ENCODE assay signal across 2 cellular contexts in the genomic region with DNA sequence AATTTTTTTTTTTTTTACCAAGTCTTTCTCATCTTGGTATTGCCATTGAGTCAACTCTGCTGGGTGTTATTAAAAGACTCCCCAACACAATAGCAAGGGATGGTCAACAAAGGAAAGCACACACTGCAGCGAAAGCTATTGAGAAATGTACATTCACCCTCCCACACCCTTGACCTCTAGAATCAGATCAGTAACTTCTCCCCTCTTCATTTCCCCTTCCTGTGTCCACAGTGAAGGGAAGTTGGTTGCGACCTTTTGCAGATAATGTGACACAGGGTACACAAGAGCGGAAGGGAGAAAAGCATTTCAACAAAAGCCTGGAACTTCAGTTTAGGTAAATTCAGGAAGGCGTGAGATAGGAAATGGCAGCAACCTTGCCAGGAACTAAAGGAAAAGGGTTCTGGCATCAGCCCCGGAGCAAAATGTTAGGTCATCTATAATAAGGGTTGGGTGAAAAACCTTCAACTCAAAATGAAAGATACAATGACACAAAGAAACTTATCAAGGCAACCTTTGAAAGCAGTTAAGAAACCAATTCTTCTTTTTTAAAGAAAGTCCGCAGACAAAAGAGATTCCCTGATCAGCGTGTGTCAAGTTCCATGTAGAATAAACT.
TF ChIP-seq lines count a peak whose summit lies in the region.

No MANE protein-coding gene starts in this region.

TF ChIP-seq in liver, 16 proteins besides CTCF, POLR2A, EP300 and RAD21 (continued from another document):
- TF ChIP-seq ZBTB33 (IDR thresholded peaks at IDR 0.05) (no peak), MAX (IDR thresholded peaks at IDR 0.05) (peak; percentile 80), HNF4A (conservative IDR thresholded peaks at IDR 0.05) (no peak), HNF4G (IDR thresholded peaks at IDR 0.05) (no peak), RXRA (IDR thresholded peaks at IDR 0.05) (peak; percentile 5 to 25), TAF1 (conservative IDR thresholded peaks at IDR 0.05) (no peak), YY1 (IDR thresholded peaks at IDR 0.05) (no peak), JUND (IDR thresholded peaks at IDR 0.05) (no peak), NR2F2 (IDR thresholded peaks at IDR 0.05) (peak; percentile 100), REST (IDR thresholded peaks at IDR 0.05) (no peak)
TF ChIP-seq in liver: peak in this region for 5.

TF ChIP-seq in HepG2, 621 proteins besides CTCF, POLR2A, EP300 and RAD21 (continued from another document):
- TF ChIP-seq, protein P1, sequence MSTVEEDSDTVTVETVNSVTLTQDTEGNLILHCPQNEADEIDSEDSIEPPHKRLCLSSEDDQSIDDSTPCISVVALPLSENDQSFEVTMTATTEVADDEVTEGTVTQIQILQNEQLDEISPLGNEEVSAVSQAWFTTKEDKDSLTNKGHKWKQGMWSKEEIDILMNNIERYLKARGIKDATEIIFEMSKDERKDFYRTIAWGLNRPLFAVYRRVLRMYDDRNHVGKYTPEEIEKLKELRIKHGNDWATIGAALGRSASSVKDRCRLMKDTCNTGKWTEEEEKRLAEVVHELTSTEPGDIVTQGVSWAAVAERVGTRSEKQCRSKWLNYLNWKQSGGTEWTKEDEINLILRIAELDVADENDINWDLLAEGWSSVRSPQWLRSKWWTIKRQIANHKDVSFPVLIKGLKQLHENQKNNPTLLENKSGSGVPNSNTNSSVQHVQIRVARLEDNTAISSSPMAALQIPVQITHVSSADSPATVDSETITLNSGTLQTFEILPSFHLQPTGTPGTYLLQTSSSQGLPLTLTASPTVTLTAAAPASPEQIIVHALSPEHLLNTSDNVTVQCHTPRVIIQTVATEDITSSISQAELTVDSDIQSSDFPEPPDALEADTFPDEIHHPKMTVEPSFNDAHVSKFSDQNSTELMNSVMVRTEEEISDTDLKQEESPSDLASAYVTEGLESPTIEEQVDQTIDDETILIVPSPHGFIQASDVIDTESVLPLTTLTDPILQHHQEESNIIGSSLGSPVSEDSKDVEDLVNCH (CRISPR knock-in tag; IDR thresholded peaks at IDR 0.05): no peak
- TF ChIP-seq UBTF (CRISPR knock-in tag; IDR thresholded peaks at IDR 0.05) (no peak), GABPB1 (CRISPR knock-in tag; IDR thresholded peaks at IDR 0.05) (no peak), STAG1 (CRISPR knock-in tag; IDR thresholded peaks at IDR 0.05) (no peak), TFE3 (CRISPR knock-in tag; IDR thresholded peaks at IDR 0.05) (no peak), SALL2 (CRISPR knock-in tag; IDR thresholded peaks at IDR 0.05) (no peak), HOXA9 (CRISPR knock-in tag; IDR thresholded peaks at IDR 0.05; ENCODE audit: borderline replicate concordance) (no peak), RERE (CRISPR knock-in tag; IDR thresholded peaks at IDR 0.05; ENCODE audit: low read depth) (no peak), ZNF12 (CRISPR knock-in tag; IDR thresholded peaks at IDR 0.05) (no peak), ZNF562 (CRISPR knock-in tag; IDR thresholded peaks at IDR 0.05; ENCODE audit: borderline replicate concordance) (no peak), CCDC6 (CRISPR knock-in tag; IDR thresholded peaks at IDR 0.05) (no peak)
- TF ChIP-seq, protein P2, sequence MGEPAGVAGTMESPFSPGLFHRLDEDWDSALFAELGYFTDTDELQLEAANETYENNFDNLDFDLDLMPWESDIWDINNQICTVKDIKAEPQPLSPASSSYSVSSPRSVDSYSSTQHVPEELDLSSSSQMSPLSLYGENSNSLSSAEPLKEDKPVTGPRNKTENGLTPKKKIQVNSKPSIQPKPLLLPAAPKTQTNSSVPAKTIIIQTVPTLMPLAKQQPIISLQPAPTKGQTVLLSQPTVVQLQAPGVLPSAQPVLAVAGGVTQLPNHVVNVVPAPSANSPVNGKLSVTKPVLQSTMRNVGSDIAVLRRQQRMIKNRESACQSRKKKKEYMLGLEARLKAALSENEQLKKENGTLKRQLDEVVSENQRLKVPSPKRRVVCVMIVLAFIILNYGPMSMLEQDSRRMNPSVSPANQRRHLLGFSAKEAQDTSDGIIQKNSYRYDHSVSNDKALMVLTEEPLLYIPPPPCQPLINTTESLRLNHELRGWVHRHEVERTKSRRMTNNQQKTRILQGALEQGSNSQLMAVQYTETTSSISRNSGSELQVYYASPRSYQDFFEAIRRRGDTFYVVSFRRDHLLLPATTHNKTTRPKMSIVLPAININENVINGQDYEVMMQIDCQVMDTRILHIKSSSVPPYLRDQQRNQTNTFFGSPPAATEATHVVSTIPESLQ (CRISPR knock-in tag; conservative IDR thresholded peaks at IDR 0.05): no peak
- TF ChIP-seq, protein P3, sequence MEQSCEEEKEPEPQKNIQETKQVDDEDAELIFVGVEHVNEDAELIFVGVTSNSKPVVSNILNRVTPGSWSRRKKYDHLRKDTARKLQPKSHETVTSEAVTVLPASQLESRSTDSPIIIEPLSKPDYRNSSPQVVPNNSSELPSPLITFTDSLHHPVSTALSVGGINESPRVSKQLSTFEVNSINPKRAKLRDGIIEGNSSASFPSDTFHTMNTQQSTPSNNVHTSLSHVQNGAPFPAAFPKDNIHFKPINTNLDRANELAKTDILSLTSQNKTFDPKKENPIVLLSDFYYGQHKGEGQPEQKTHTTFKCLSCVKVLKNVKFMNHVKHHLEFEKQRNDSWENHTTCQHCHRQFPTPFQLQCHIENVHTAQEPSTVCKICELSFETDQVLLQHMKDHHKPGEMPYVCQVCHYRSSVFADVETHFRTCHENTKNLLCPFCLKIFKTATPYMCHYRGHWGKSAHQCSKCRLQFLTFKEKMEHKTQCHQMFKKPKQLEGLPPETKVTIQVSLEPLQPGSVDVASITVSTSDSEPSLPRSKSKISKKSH (CRISPR knock-in tag; IDR thresholded peaks at IDR 0.05; ENCODE audit: borderline replicate concordance): no peak
- TF ChIP-seq, protein P4, sequence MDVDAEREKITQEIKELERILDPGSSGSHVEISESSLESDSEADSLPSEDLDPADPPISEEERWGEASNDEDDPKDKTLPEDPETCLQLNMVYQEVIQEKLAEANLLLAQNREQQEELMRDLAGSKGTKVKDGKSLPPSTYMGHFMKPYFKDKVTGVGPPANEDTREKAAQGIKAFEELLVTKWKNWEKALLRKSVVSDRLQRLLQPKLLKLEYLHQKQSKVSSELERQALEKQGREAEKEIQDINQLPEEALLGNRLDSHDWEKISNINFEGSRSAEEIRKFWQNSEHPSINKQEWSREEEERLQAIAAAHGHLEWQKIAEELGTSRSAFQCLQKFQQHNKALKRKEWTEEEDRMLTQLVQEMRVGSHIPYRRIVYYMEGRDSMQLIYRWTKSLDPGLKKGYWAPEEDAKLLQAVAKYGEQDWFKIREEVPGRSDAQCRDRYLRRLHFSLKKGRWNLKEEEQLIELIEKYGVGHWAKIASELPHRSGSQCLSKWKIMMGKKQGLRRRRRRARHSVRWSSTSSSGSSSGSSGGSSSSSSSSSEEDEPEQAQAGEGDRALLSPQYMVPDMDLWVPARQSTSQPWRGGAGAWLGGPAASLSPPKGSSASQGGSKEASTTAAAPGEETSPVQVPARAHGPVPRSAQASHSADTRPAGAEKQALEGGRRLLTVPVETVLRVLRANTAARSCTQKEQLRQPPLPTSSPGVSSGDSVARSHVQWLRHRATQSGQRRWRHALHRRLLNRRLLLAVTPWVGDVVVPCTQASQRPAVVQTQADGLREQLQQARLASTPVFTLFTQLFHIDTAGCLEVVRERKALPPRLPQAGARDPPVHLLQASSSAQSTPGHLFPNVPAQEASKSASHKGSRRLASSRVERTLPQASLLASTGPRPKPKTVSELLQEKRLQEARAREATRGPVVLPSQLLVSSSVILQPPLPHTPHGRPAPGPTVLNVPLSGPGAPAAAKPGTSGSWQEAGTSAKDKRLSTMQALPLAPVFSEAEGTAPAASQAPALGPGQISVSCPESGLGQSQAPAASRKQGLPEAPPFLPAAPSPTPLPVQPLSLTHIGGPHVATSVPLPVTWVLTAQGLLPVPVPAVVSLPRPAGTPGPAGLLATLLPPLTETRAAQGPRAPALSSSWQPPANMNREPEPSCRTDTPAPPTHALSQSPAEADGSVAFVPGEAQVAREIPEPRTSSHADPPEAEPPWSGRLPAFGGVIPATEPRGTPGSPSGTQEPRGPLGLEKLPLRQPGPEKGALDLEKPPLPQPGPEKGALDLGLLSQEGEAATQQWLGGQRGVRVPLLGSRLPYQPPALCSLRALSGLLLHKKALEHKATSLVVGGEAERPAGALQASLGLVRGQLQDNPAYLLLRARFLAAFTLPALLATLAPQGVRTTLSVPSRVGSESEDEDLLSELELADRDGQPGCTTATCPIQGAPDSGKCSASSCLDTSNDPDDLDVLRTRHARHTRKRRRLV (CRISPR knock-in tag; IDR thresholded peaks at IDR 0.05): no peak
- TF ChIP-seq, protein P5, sequence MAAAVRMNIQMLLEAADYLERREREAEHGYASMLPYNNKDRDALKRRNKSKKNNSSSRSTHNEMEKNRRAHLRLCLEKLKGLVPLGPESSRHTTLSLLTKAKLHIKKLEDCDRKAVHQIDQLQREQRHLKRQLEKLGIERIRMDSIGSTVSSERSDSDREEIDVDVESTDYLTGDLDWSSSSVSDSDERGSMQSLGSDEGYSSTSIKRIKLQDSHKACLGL (CRISPR knock-in tag; IDR thresholded peaks at IDR 0.05): no peak
